ENCODE assay signal across 28 cellular contexts in genomic region chr15:67461735-67462134, GRCh38.
"Had no signal": no experiment of that assay in that cellular context is flagged by ENCODE, and none has a peak within 500 bp of the region (broad histone marks: within the 10 kb centered on the region; RNA-seq: fewer than 3 reads in every experiment).

No MANE protein-coding gene starts in this region.

- DNase-seq: colonic mucosa; cortex of kidney; dermis blood vessel endothelial cell; dorsolateral prefrontal cortex; effector CD4-positive, alpha-beta T cell; effector CD8-positive, alpha-beta T cell; effector memory CD4-positive, alpha-beta T cell; effector memory CD8-positive, alpha-beta T cell; endodermal cell; erythroblast; esophagus squamous epithelium; foreskin fibroblast; foreskin keratinocyte; foreskin melanocyte; gastrocnemius medialis; glutamatergic neuron; head of caudate nucleus; heart left ventricle; heart right ventricle had no signal

- H3K79me2 ChIP-seq: hepatocyte had no signal

- H3K27me3 ChIP-seq: colonic mucosa, dorsolateral prefrontal cortex, esophagus muscularis mucosa, esophagus squamous epithelium, foreskin keratinocyte, gastrocnemius medialis, gastroesophageal sphincter, heart left ventricle, heart right ventricle, hepatocyte had no signal

- H3K27ac ChIP-seq: colonic mucosa, coronary artery, dorsolateral prefrontal cortex, epithelial cell of prostate, esophagus muscularis mucosa, esophagus squamous epithelium, foreskin keratinocyte, gastrocnemius medialis, gastroesophageal sphincter, heart left ventricle, heart right ventricle, hepatocyte had no signal

- H2AFZ ChIP-seq: hepatocyte had no signal

- H3K4me1 ChIP-seq: colonic mucosa, esophagus muscularis mucosa, gastrocnemius medialis had no signal

- H3K4me2 ChIP-seq: hepatocyte had no signal

- H3K4me3 ChIP-seq: colonic mucosa, coronary artery, dorsolateral prefrontal cortex, esophagus muscularis mucosa, esophagus squamous epithelium, gastrocnemius medialis, gastroesophageal sphincter, heart left ventricle, heart right ventricle, hepatocyte had no signal

- FAIRE-seq: endometrium, endothelial cell of umbilical vein, frontal cortex had no signal

- H3K9me3 ChIP-seq: colonic mucosa, esophagus muscularis mucosa, esophagus squamous epithelium, gastrocnemius medialis, gastroesophageal sphincter, heart left ventricle, heart right ventricle had no signal

- H3K36me3 ChIP-seq: colonic mucosa, esophagus squamous epithelium, heart right ventricle had no signal

- ATAC-seq: effector memory CD8-positive, alpha-beta T cell; esophagus mucosa; foreskin keratinocyte; gastrocnemius medialis; gastroesophageal sphincter; heart left ventricle; heart right ventricle had no signal
